ENCODE assay signal across 26 cellular contexts in genomic region chr3:51891242-51892039, GRCh38. TPM values are rescaled to one million over a fixed set of nuclear protein-coding genes. Genes with fewer than 3 reads are reported as not detected.
"Had no signal": no experiment of that assay in that cellular context is flagged by ENCODE, and none has a peak within 500 bp of the region (broad histone marks: within the 10 kb centered on the region; RNA-seq: fewer than 3 reads in every experiment).

No MANE protein-coding gene starts in this region.

- H3K9me3 ChIP-seq: esophagus squamous epithelium, neutrophil, spleen, suprapubic skin, thyroid gland, vagina had no signal

- DNase-seq: effector memory CD8-positive, alpha-beta T cell; esophagus squamous epithelium; foreskin fibroblast; hippocampal formation; kidney glomerular epithelial cell; mammary epithelial cell; naive thymus-derived CD4-positive, alpha-beta T cell; nephron progenitor cell; posterior cingulate gyrus; spleen; stimulated activated CD4-positive, alpha-beta T cell treated with anti-CD3 and anti-CD28 coated beads, Interleukin-2, amount 100 ng/mL, for 24 hours; stimulated activated naive CD4-positive, alpha-beta T cell; thyroid gland had no signal

- H3K4me1 ChIP-seq: esophagus squamous epithelium, spleen, suprapubic skin, thyroid gland, vagina had no signal

- H3K36me3 Mint-ChIP-seq: naive thymus-derived CD4-positive, alpha-beta T cell; type B pancreatic cell had no signal

- H3K4me3 Mint-ChIP-seq: dendritic cell treated with granulocyte-macrophage colony-stimulating factor and Interleukin-4, amounts not matched to agents 40 ng/mL and 50 ng/mL, for 4 days; effector memory CD8-positive, alpha-beta T cell; naive thymus-derived CD4-positive, alpha-beta T cell; nephron progenitor cell; type B pancreatic cell had no signal

- H3K9me3 Mint-ChIP-seq: dendritic cell treated with granulocyte-macrophage colony-stimulating factor and Interleukin-4, amounts not matched to agents 40 ng/mL and 50 ng/mL, for 4 days; effector memory CD8-positive, alpha-beta T cell; nephron progenitor cell; type B pancreatic cell had no signal

- H3K4me3 ChIP-seq: esophagus squamous epithelium, spleen, suprapubic skin, thyroid gland, vagina had no signal

- H3K27me3 ChIP-seq: suprapubic skin, thyroid gland, vagina had no signal

- H3K27ac Mint-ChIP-seq: dendritic cell treated with granulocyte-macrophage colony-stimulating factor and Interleukin-4, amounts not matched to agents 40 ng/mL and 50 ng/mL, for 4 days; naive thymus-derived CD4-positive, alpha-beta T cell; nephron progenitor cell; type B pancreatic cell had no signal

- ATAC-seq: effector memory CD8-positive, alpha-beta T cell; naive thymus-derived CD4-positive, alpha-beta T cell; sciatic nerve had no signal

- H3K27ac ChIP-seq: epithelial cell of prostate, esophagus squamous epithelium, neutrophil, spleen, suprapubic skin, thyroid gland, vagina had no signal

- H3K36me3 ChIP-seq: esophagus squamous epithelium, neutrophil, spleen, suprapubic skin, thyroid gland, vagina had no signal

- H3K4me1 Mint-ChIP-seq: nephron progenitor cell had no signal

RNA-seq across cellular contexts. Expression of gene IQCF1, which starts 11.7 kb away (rescaled TPM):
- total RNA-seq: esophagus squamous epithelium; lower leg skin; mammary epithelial cell; mesenteric fat pad; mononuclear cell; naive thymus-derived CD4-positive, alpha-beta T cell; osteoblast; sciatic nerve; skeletal muscle tissue; spleen; suprapubic skin; thyroid gland; vagina had no signal

RNA-seq across cellular contexts. Expression of gene IQCF5, which starts 16.0 kb away (rescaled TPM):
- total RNA-seq: esophagus squamous epithelium; lower leg skin; mammary epithelial cell; mesenteric fat pad; mononuclear cell; naive thymus-derived CD4-positive, alpha-beta T cell; osteoblast; pulmonary artery endothelial cell; sciatic nerve; skeletal muscle tissue; spleen; suprapubic skin; thyroid gland; vagina had no signal

RNA-seq across cellular contexts. Expression of gene IQCF2, which starts 30.0 kb away (rescaled TPM):
- total RNA-seq: esophagus squamous epithelium; lower leg skin; mammary epithelial cell; mesenteric fat pad; mononuclear cell; naive thymus-derived CD4-positive, alpha-beta T cell; osteoblast; pulmonary artery endothelial cell; sciatic nerve; skeletal muscle tissue; spleen; suprapubic skin; thyroid gland; vagina had no signal
